Comparison of ENCODE assay signal across 1 cellular context in genomic region chr11:62505112-62505783, GRCh38.
A peak's percentile ranks its signal among the peaks of the same experiment; 100 is the strongest.
TF ChIP-seq lines count a peak whose summit lies in the region.

No MANE protein-coding gene starts in this region.

TF ChIP-seq in K562, 482 proteins besides CTCF, POLR2A, EP300 and RAD21 (continued from another document):
- TF ChIP-seq ZBTB9 (CRISPR knock-in tag; IDR thresholded peaks at IDR 0.05) (no peak), ZNF75A (CRISPR knock-in tag; IDR thresholded peaks at IDR 0.05) (no peak), ZNF586 (CRISPR knock-in tag; conservative IDR thresholded peaks at IDR 0.05) (no peak), RBM14 (IDR thresholded peaks at IDR 0.05; ENCODE audit: borderline replicate concordance, insufficient read depth, low read depth, low read length) (no peak), PHF20 (IDR thresholded peaks at IDR 0.05; ENCODE audit: partially characterized antibody) (no peak), NR2C1 (IDR thresholded peaks at IDR 0.05) (no peak), NR2C1 (tag; IDR thresholded peaks at IDR 0.05) (no peak), SMAD1 (IDR thresholded peaks at IDR 0.05; ENCODE audit: low read depth, low read length, partially characterized antibody) (no peak), ZBTB26 (CRISPR knock-in tag; IDR thresholded peaks at IDR 0.05) (no peak), ZNF174 (CRISPR knock-in tag; IDR thresholded peaks at IDR 0.05) (no peak), MIER1 (IDR thresholded peaks at IDR 0.05; ENCODE audit: low read depth) (no peak), ZNF57 (CRISPR knock-in tag; IDR thresholded peaks at IDR 0.05) (no peak), ZNF707 (CRISPR knock-in tag; conservative IDR thresholded peaks at IDR 0.05) (no peak), ASH1L (IDR thresholded peaks at IDR 0.05; ENCODE audit: borderline replicate concordance, low read depth, partially characterized antibody) (no peak), FOXJ2 (tag; IDR thresholded peaks at IDR 0.05) (no peak), HDAC1 (IDR thresholded peaks at IDR 0.05) (0 out of 4 replicates have a peak, but pooled peaks of 1 of the 2 experiments have one; percentile 19), ERF (CRISPR knock-in tag; IDR thresholded peaks at IDR 0.05) (no peak), HNRNPL (IDR thresholded peaks at IDR 0.05; ENCODE audit: low read depth, low read length) (no peak), RBM22 (IDR thresholded peaks at IDR 0.05; ENCODE audit: low read depth, low read length, poor library complexity, severe bottlenecking) (no peak), ELF1 (tag; IDR thresholded peaks at IDR 0.05) (no peak), MBD2 (IDR thresholded peaks at IDR 0.05; ENCODE audit: borderline replicate concordance, low read depth) (no peak), ZFP30 (CRISPR knock-in tag; IDR thresholded peaks at IDR 0.05; ENCODE audit: borderline replicate concordance) (no peak), SIX5 (IDR thresholded peaks at IDR 0.05; ENCODE audit: borderline replicate concordance in 1 of 2, insufficient read depth in 1 of 2, low read depth in 1 of 2, low read length in 2 of 2) (no peak), ZNF146 (CRISPR knock-in tag; IDR thresholded peaks at IDR 0.05; ENCODE audit: unreplicated experiment) (no peak), ZNF133 (CRISPR knock-in tag; IDR thresholded peaks at IDR 0.05) (no peak), ETS1 (conservative IDR thresholded peaks at IDR 0.05; ENCODE audit: control insufficient read depth, low read depth, low read length) (no peak), EP400 (IDR thresholded peaks at IDR 0.05) (no peak), KLF10 (CRISPR knock-in tag; IDR thresholded peaks at IDR 0.05) (no peak), IRF9 (tag; IDR thresholded peaks at IDR 0.05) (no peak)
